7 cellular contexts compared by ENCODE assay signal in the genomic region with DNA sequence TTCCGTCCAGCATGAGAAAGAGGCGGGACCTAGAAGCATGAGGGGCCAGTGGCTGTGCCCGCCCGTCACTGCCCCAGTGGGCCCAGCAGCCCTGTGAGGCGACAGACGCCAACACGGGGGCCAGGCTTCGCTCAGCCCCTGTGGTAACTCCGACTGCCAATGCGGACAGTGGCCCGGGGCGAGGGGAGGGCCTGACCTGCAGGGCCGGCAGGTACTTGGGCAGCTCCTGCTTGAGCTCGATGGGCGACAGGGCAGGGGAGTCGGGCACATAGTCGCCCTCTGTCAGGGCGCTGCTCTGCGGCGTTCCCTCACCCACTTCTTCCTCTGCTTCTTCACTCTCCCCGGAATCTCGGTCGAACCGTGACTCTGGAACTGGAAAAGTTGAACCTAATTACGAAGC. TPM values are rescaled to one million over a fixed set of nuclear protein-coding genes. Genes with fewer than 3 reads are reported as not detected.
DNase-seq lines count a peak whose midpoint lies in the region; ATAC-seq and TF ChIP-seq lines count a peak whose summit lies in the region.
"Not testable (repeated sequence)": the region's sequence is repeated elsewhere in the genome, so short reads cannot be mapped to it uniquely, and the experiment has no call there.
"Had no signal": no experiment of that assay in that cellular context is flagged by ENCODE, and none has a peak within 500 bp of the region (broad histone marks: within the 10 kb centered on the region; RNA-seq: fewer than 3 reads in every experiment).

No MANE protein-coding gene starts in this region.

- H3K27ac ChIP-seq in ascending aorta; right cardiac atrium (ENCODE audit: low read length); left lung; sigmoid colon: not testable (repeated sequence)

- H3K36me3 ChIP-seq in ascending aorta: peaks cover 23 to 30% of the 10 kb centered on the region in 2 donors
- H3K36me3 ChIP-seq in left lung: peaks cover 0 to 50% of the 10 kb centered on the region in 2 donors
- H3K36me3 ChIP-seq in sigmoid colon: peaks cover 4 to 26% (median 18%) of the 10 kb centered on the region in 4 donors

- not testable (repeated sequence) for TF ChIP-seq POLR2A in sigmoid colon (IDR thresholded peaks at IDR 0.05)

- not testable (repeated sequence) for H3K27me3 ChIP-seq in ascending aorta; right cardiac atrium (ENCODE audit: control insufficient read depth, insufficient read depth); left lung; sigmoid colon

- H3K9me3 ChIP-seq in ascending aorta; right cardiac atrium (ENCODE audit: control insufficient read depth, low read length); left lung; sigmoid colon: not testable (repeated sequence)

- TF ChIP-seq CTCF in ascending aorta (IDR thresholded peaks at IDR 0.05); left lung (IDR thresholded peaks at IDR 0.05); sigmoid colon (IDR thresholded peaks at IDR 0.05): not testable (repeated sequence)

- not testable (repeated sequence) for ATAC-seq in right cardiac atrium, left lung

- H3K4me1 ChIP-seq in ascending aorta; right cardiac atrium (ENCODE audit: control insufficient read depth, insufficient read depth, low read length); left lung; sigmoid colon: not testable (repeated sequence)

- DNase-seq in ascending aorta (ENCODE audit: low spot score in 2 of 2): peak; percentile 2 to 15
- peak in 2 of 3 donors; percentile 16 to 37 for DNase-seq in right cardiac atrium
- DNase-seq in left lung: peak; percentile 16 to 58
- DNase-seq in mesenteric fat pad (ENCODE audit: low spot score): peak; percentile 53
- DNase-seq in sigmoid colon: peak; percentile 40

- intact Hi-C loops in ascending aorta (cut with DNase I); right cardiac atrium (cut with DNase I); left lung (cut with DNase I); sigmoid colon (cut with DNase I): not testable (repeated sequence)

- WGBS in right cardiac atrium: 95% methylated on average over 18 of the region's 25 CpGs
- WGBS in sigmoid colon, 2 donors: 97 to 98% methylated on average over 18 to 21 of the region's 25 CpGs

- not testable (repeated sequence) for TF ChIP-seq EP300 in sigmoid colon (IDR thresholded peaks at IDR 0.05)

- not testable (repeated sequence) for H3K4me3 ChIP-seq in ascending aorta; right cardiac atrium (ENCODE audit: low read length); left lung; sigmoid colon

RNA-seq across cellular contexts. Expression of a gene that starts 8.1 kb away (rescaled TPM):
- total RNA-seq in ascending aorta: 71.3 TPM
- total RNA-seq in right cardiac atrium: 10 to 100 TPM; 18.7 to 22.4 (median 19.9) TPM
- 15.8 TPM for polyA plus RNA-seq in right cardiac atrium
- 10 to 100 TPM; 43.5 to 56.7 TPM for total RNA-seq in left lung
- total RNA-seq in mesenteric fat pad: 17.2 TPM
- 10 to 100 TPM in 2 of 4 donors, 1 to 10 TPM in 2; 1.8 to 58.7 (median 17.2) TPM for total RNA-seq in sigmoid colon
- 1 to 10 TPM; 2.2 to 3.6 (median 2.3) TPM for polyA plus RNA-seq in sigmoid colon
- total RNA-seq: A172, H4 had no signal

RNA-seq across cellular contexts. Expression of a gene that starts 18.7 kb away (rescaled TPM):
- total RNA-seq in ascending aorta (24.8 TPM), right cardiac atrium (10 to 100 TPM; 18.8 to 20.6 (median 19.7) TPM), left lung (10 to 100 TPM; 16.3 to 23.2 TPM), mesenteric fat pad (20.8 TPM), sigmoid colon (10 to 100 TPM; 23.9 to 51.0 (median 27.8) TPM)
- polyA plus RNA-seq in right cardiac atrium (27.0 TPM), sigmoid colon (10 to 100 TPM; 30.0 to 38.4 (median 37.9) TPM)

RNA-seq across cellular contexts. Expression of a gene that starts 24.8 kb away (rescaled TPM):
- total RNA-seq in ascending aorta (96.9 TPM), right cardiac atrium (10 to 100 TPM; 49.5 to 77.8 (median 65.5) TPM), left lung (10 to 100 TPM; 55.3 to 73.5 TPM), mesenteric fat pad (37.9 TPM), sigmoid colon (10 to 100 TPM; 32.7 to 95.3 (median 53.6) TPM)
- polyA plus RNA-seq in right cardiac atrium (52.5 TPM), sigmoid colon (10 to 100 TPM; 24.6 to 77.6 (median 33.3) TPM)

RNA-seq across cellular contexts. Expression of a gene that starts 40.1 kb away (rescaled TPM):
- total RNA-seq in ascending aorta: 1.8 TPM
- under 1 TPM; 0.47 to 0.97 (median 0.80) TPM for total RNA-seq in right cardiac atrium
- 0.68 TPM for polyA plus RNA-seq in right cardiac atrium
- 10 to 100 TPM in 1 of 2 donors, 1 to 10 TPM in 1; 7.7 to 12.2 TPM for total RNA-seq in left lung
- total RNA-seq in mesenteric fat pad: 2.9 TPM
- total RNA-seq in sigmoid colon: 1 to 10 TPM in 3 of 4 donors, under 1 TPM in 1; 0.82 to 2.8 (median 1.6) TPM
- polyA plus RNA-seq in sigmoid colon: 1 to 10 TPM; 1.2 to 3.5 (median 2.8) TPM
- total RNA-seq: A172 had no signal

RNA-seq across cellular contexts. Expression of a gene that starts 52.5 kb away (rescaled TPM):
- total RNA-seq in ascending aorta (43.7 TPM), right cardiac atrium (10 to 100 TPM; 16.9 to 29.5 (median 26.2) TPM), left lung (10 to 100 TPM; 45.7 to 55.4 TPM), mesenteric fat pad (27.7 TPM), sigmoid colon (10 to 100 TPM; 25.0 to 78.1 (median 31.6) TPM)
- polyA plus RNA-seq in right cardiac atrium (14.3 TPM), sigmoid colon (10 to 100 TPM in 2 of 3 donors, 1 to 10 TPM in 1; 9.5 to 38.5 (median 12.0) TPM)
